ENCODE assay signal across 22 cellular contexts in genomic region chr6:153084393-153084792, GRCh38. TPM values are rescaled to one million over a fixed set of nuclear protein-coding genes. Genes with fewer than 3 reads are reported as not detected.
DNase-seq lines count a peak whose midpoint lies in the region; ATAC-seq and TF ChIP-seq lines count a peak whose summit lies in the region.
"Had no signal": no experiment of that assay in that cellular context is flagged by ENCODE, and none has a peak within 500 bp of the region (broad histone marks: within the 10 kb centered on the region; RNA-seq: fewer than 3 reads in every experiment).

No MANE protein-coding gene starts in this region.

- TF ChIP-seq CTCF in right atrium auricular region (IDR thresholded peaks at IDR 0.05) (no peak), fibroblast of the aortic adventitia (IDR thresholded peaks at IDR 0.05; ENCODE audit: insufficient read depth, low read length) (no peak), BE2C (IDR thresholded peaks at IDR 0.05; ENCODE audit: low read depth, low read length) (no peak), PC-9 (conservative IDR thresholded peaks at IDR 0.05) (no peak)

- H3K9me3 ChIP-seq in right atrium auricular region, result no peaks in the 10 kb centered on the region
- H3K9me3 ChIP-seq in adipocyte (ENCODE audit: control insufficient read depth, low read length), result peaks cover 12% of the 10 kb centered on the region
- H3K9me3 ChIP-seq in BE2C, result no peaks in the 10 kb centered on the region
- peaks cover 4% of the 10 kb centered on the region; the same call in 1 of the 2 replicates for H3K9me3 ChIP-seq in PC-9 (ENCODE audit: insufficient read depth, low read depth)
- H3K9me3 ChIP-seq: SJSA1, upper lobe of left lung had no signal

- H3K4me3 ChIP-seq in right atrium auricular region (no peak overlapping the region), adipocyte (ENCODE audit: low read length) (peak overlapping the region; percentile 13), fibroblast of the aortic adventitia (ENCODE audit: low read depth, low read length) (no peak overlapping the region), BE2C (ENCODE audit: low read depth, low read length) (no peak overlapping the region), PC-9 (no peak overlapping the region)
- H3K4me3 ChIP-seq: K562, SJSA1, upper lobe of left lung had no signal

- POLR2A ChIA-PET in PC-9 (lab: Charles Lee; ENCODE audit: unreplicated experiment), result no interaction called here

- no peaks in the 10 kb centered on the region for H3F3A ChIP-seq in PC-9 (ENCODE audit: insufficient read depth, low read depth)

- H3K4me2 ChIP-seq in PC-9, result no peak overlapping the region

- H3K9me2 ChIP-seq in PC-9 (ENCODE audit: insufficient read depth), result no peaks in the 10 kb centered on the region

- H3K27ac ChIP-seq in right atrium auricular region (no peak overlapping the region), PC-9 (no peak overlapping the region)
- H3K27ac ChIP-seq: SJSA1, upper lobe of left lung had no signal

- CTCF ChIA-PET in PC-9 (lab: Charles Lee), result no interaction called here

- DNase-seq in left ventricle myocardium superior (no peak), right atrium auricular region (ENCODE audit: low spot score) (no peak), adipocyte (ENCODE audit: low read depth) (peak; percentile 79), fibroblast of the aortic adventitia (ENCODE audit: low read depth) (peak; percentile 76), BE2C (no peak), PC-9 (no peak), SIG-M5 (lab: John Stamatoyannopoulos, UW) (no peak)
- DNase-seq: activated CD4-positive, alpha-beta T cell treated with anti-CD3 and anti-CD28 coated beads for 4 hours; activated naive CD4-positive, alpha-beta T cell treated with anti-CD3 and anti-CD28 coated beads, Interleukin-2, amount 50 U/mL, for 16 hours; activated T-cell treated with anti-CD3 and anti-CD28 coated beads for 4 hours; Calu3; central memory CD4-positive, alpha-beta T cell; endodermal cell; glutamatergic neuron; NCI-H2227 treated with DMSO at 0.1 percent for 48 hours; NK-92 treated with Interleukin-12 subunit alpha and Interleukin-12 subunit beta, amount 100 ng/mL, for 24 hours; stimulated activated naive CD4-positive, alpha-beta T cell; T-helper 9 cell; upper lobe of left lung had no signal

- no peaks in the 10 kb centered on the region for H3K36me3 ChIP-seq in right atrium auricular region
- no peaks in the 10 kb centered on the region for H3K36me3 ChIP-seq in adipocyte (ENCODE audit: control insufficient read depth, insufficient read depth, low read length, severe bottlenecking)
- no peaks in the 10 kb centered on the region for H3K36me3 ChIP-seq in BE2C
- no peaks in the 10 kb centered on the region for H3K36me3 ChIP-seq in PC-9 (ENCODE audit: low read depth)
- H3K36me3 ChIP-seq: SJSA1, upper lobe of left lung had no signal

- intact Hi-C loops in left ventricle myocardium superior (cut with micrococcal nuclease) (no loop called here), PC-9 (cut with micrococcal nuclease; ENCODE audit: unreplicated experiment) (no loop called here)

- no TSS peak for BruUV-seq in PC-9 (replicated peaks; lab: Mats Ljungman, UMichigan)

- H3K4me1 ChIP-seq in right atrium auricular region (no peaks in the 10 kb centered on the region), adipocyte (ENCODE audit: control insufficient read depth, insufficient read depth, low read length) (peaks cover 12% of the 10 kb centered on the region), BE2C (peaks cover 4% of the 10 kb centered on the region), PC-9 (replicated peaks; ENCODE audit: insufficient read depth) (peaks cover 7% of the 10 kb centered on the region)
- H3K4me1 ChIP-seq: SJSA1, upper lobe of left lung had no signal

- no peak overlapping the region for H3K9ac ChIP-seq in adipocyte (ENCODE audit: low read length)

- ATAC-seq in left ventricle myocardium superior (peak; percentile 23), GM19467 (IDR thresholded peaks at IDR 0.05; ENCODE audit: unreplicated experiment) (no peak)
- ATAC-seq: K562 had no signal

- H4K20me1 ChIP-seq in PC-9 (ENCODE audit: insufficient read depth), result no peaks in the 10 kb centered on the region

- no peak overlapping the region for H2AFZ ChIP-seq in PC-9

- H3K27me3 ChIP-seq in right atrium auricular region (no peaks in the 10 kb centered on the region), adipocyte (replicated peaks; ENCODE audit: control insufficient read depth, insufficient read depth, low read length) (no peaks in the 10 kb centered on the region), BE2C (no peaks in the 10 kb centered on the region), PC-9 (ENCODE audit: insufficient read depth, low read depth) (no peaks in the 10 kb centered on the region)
- H3K27me3 ChIP-seq: SJSA1, upper lobe of left lung had no signal

- H3K79me2 ChIP-seq in PC-9 (ENCODE audit: low read depth), result no peaks in the 10 kb centered on the region

RNA-seq across cellular contexts. Expression of gene RGS17, which starts 46.7 kb away (rescaled TPM):
- 0.05 TPM for total RNA-seq in left ventricle myocardium superior
- total RNA-seq in right atrium auricular region, result under 1 TPM in 1 of 2 donors, not detected in 1; 0.28 TPM
- total RNA-seq in fibroblast of the aortic adventitia (ENCODE audit: low replicate concordance), result 7.8 and 38.1 TPM in 2 replicates
- polyA plus RNA-seq in BE2C (2012; ENCODE audit: insufficient read depth, insufficient read length, low read depth), result 3.1 TPM
- total RNA-seq in PC-9 (2021), result 0.70 and 0.80 TPM in 2 replicates
- total RNA-seq: K562 had no signal

Comparison
In these comparisons a context has a peak if more than half of its experiments do, and no peak if none do; other contexts are left out.
1. DNase-seq: peak in adipocyte (single experiment) and fibroblast of the aortic adventitia (single experiment); none in left ventricle myocardium superior (single experiment), right atrium auricular region (single experiment), BE2C (single experiment), PC-9 (0 of 2) and SIG-M5 (single experiment).